In genomic region chr2:96524482-96525210, GRCh38 we compare ENCODE assay signal across 1 cellular context.
TF ChIP-seq lines count a peak whose summit lies in the region.

No MANE protein-coding gene starts in this region.

TF ChIP-seq in GM12878, 131 proteins besides CTCF, POLR2A, EP300 and RAD21:
- TF ChIP-seq, protein P1, sequence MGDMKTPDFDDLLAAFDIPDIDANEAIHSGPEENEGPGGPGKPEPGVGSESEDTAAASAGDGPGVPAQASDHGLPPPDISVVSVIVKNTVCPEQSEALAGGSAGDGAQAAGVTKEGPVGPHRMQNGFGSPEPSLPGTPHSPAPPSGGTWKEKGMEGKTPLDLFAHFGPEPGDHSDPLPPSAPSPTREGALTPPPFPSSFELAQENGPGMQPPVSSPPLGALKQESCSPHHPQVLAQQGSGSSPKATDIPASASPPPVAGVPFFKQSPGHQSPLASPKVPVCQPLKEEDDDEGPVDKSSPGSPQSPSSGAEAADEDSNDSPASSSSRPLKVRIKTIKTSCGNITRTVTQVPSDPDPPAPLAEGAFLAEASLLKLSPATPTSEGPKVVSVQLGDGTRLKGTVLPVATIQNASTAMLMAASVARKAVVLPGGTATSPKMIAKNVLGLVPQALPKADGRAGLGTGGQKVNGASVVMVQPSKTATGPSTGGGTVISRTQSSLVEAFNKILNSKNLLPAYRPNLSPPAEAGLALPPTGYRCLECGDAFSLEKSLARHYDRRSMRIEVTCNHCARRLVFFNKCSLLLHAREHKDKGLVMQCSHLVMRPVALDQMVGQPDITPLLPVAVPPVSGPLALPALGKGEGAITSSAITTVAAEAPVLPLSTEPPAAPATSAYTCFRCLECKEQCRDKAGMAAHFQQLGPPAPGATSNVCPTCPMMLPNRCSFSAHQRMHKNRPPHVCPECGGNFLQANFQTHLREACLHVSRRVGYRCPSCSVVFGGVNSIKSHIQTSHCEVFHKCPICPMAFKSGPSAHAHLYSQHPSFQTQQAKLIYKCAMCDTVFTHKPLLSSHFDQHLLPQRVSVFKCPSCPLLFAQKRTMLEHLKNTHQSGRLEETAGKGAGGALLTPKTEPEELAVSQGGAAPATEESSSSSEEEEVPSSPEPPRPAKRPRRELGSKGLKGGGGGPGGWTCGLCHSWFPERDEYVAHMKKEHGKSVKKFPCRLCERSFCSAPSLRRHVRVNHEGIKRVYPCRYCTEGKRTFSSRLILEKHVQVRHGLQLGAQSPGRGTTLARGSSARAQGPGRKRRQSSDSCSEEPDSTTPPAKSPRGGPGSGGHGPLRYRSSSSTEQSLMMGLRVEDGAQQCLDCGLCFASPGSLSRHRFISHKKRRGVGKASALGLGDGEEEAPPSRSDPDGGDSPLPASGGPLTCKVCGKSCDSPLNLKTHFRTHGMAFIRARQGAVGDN (IDR thresholded peaks at IDR 0.05), result peak; percentile 29; the same call in 1 of the 2 replicates
- TF ChIP-seq EED (IDR thresholded peaks at IDR 0.05; ENCODE audit: low read depth) (peak; percentile 80), MTA2 (IDR thresholded peaks at IDR 0.05; ENCODE audit: low read depth) (no peak), SPI1 (IDR thresholded peaks at IDR 0.05; ENCODE audit: borderline replicate concordance, insufficient read depth, low read depth, low read length) (peak; percentile 75), PAX5 (IDR thresholded peaks at IDR 0.05; ENCODE audit: borderline replicate concordance, low read depth, low read length) (0 out of 2 replicates have a peak, but pooled peaks have one; percentile 14), MEF2B (IDR thresholded peaks at IDR 0.05; ENCODE audit: partially characterized antibody, poor library complexity, severe bottlenecking) (peak; percentile 50), JUNB (IDR thresholded peaks at IDR 0.05) (no peak), IKZF1 (conservative IDR thresholded peaks at IDR 0.05) (peak; percentile 43; the same call in 1 of the 2 replicates), CEBPB (IDR thresholded peaks at IDR 0.05; ENCODE audit: borderline replicate concordance in 1 of 2, low read depth in 2 of 2, low read length in 2 of 2) (no peak), NRF1 (conservative IDR thresholded peaks at IDR 0.05; ENCODE audit: low read depth, low read length) (no peak), STAT3 (IDR thresholded peaks at IDR 0.05; ENCODE audit: low read depth, low read length) (peak; percentile 74; the same call in 1 of the 2 replicates)
- TF ChIP-seq, protein P2, sequence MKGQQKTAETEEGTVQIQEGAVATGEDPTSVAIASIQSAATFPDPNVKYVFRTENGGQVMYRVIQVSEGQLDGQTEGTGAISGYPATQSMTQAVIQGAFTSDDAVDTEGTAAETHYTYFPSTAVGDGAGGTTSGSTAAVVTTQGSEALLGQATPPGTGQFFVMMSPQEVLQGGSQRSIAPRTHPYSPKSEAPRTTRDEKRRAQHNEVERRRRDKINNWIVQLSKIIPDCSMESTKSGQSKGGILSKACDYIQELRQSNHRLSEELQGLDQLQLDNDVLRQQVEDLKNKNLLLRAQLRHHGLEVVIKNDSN (IDR thresholded peaks at IDR 0.05; ENCODE audit: borderline replicate concordance, extremely low read length, insufficient read depth, low read depth, low read length), result no peak
- TF ChIP-seq, protein P3, sequence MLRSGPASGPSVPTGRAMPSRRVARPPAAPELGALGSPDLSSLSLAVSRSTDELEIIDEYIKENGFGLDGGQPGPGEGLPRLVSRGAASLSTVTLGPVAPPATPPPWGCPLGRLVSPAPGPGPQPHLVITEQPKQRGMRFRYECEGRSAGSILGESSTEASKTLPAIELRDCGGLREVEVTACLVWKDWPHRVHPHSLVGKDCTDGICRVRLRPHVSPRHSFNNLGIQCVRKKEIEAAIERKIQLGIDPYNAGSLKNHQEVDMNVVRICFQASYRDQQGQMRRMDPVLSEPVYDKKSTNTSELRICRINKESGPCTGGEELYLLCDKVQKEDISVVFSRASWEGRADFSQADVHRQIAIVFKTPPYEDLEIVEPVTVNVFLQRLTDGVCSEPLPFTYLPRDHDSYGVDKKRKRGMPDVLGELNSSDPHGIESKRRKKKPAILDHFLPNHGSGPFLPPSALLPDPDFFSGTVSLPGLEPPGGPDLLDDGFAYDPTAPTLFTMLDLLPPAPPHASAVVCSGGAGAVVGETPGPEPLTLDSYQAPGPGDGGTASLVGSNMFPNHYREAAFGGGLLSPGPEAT (IDR thresholded peaks at IDR 0.05; ENCODE audit: low read depth), result 0 out of 2 replicates have a peak, but pooled peaks have one; percentile 35
